In genomic region chr3:128736598-128736997, GRCh38 we compare ENCODE assay signal across 26 cellular contexts. TPM values are rescaled to one million over a fixed set of nuclear protein-coding genes. Genes with fewer than 3 reads are reported as not detected.
A peak's percentile ranks its signal among the peaks of the same experiment; 100 is the strongest.
DNase-seq lines count a peak whose midpoint lies in the region; ATAC-seq, FAIRE-seq and TF ChIP-seq lines count a peak whose summit lies in the region.
"Had no signal": no experiment of that assay in that cellular context is flagged by ENCODE, and none has a peak within 500 bp of the region (broad histone marks: within the 10 kb centered on the region; RNA-seq: fewer than 3 reads in every experiment).

No MANE protein-coding gene starts in this region.

- H3K4me2 ChIP-seq in keratinocyte (ENCODE audit: control insufficient read depth, extremely low read depth, insufficient read depth, low read depth, low read length): peak overlapping the region; percentile 11

- dilution Hi-C loops in keratinocyte (cut with MboI; ENCODE audit: extremely low pct_ligation_motif_present, low sequenced_read_pairs): no loop called here

- peaks cover 56% of the 10 kb centered on the region for H3K4me1 Mint-ChIP-seq in HFFc6 (ENCODE audit: low read depth)
- H3K4me1 Mint-ChIP-seq in CD4-positive, alpha-beta T cell (ENCODE audit: low read depth): peaks cover 66% of the 10 kb centered on the region

- peaks cover 93% of the 10 kb centered on the region for H3K79me2 ChIP-seq in keratinocyte (ENCODE audit: control insufficient read depth, insufficient read depth, low read length)

- H2AFZ ChIP-seq in keratinocyte (ENCODE audit: control insufficient read depth, low read length): no peak overlapping the region

- in situ Hi-C loops in GM13976 (cut with MboI; ENCODE audit: low sequenced_read_pairs, unreplicated experiment): no loop called here

- H3K27me3 Mint-ChIP-seq in HFFc6 (ENCODE audit: insufficient read depth): peaks cover 2% of the 10 kb centered on the region; the same call in 1 of the 2 replicates
- no peaks in the 10 kb centered on the region for H3K27me3 Mint-ChIP-seq in CD4-positive, alpha-beta T cell
- H3K27me3 Mint-ChIP-seq: activated CD4-positive, alpha-beta memory T cell treated with anti-CD3 and anti-CD28 coated beads for 36 hours; activated naive CD8-positive, alpha-beta T cell treated with anti-CD3 and anti-CD28 coated beads, Interleukin-2, amount 50 U/mL, for 24 hours; B cell; IgD-negative memory B cell; progenitor cell of endocrine pancreas had no signal

- no peak overlapping the region for H3K4me3 Mint-ChIP-seq in HFFc6
- H3K4me3 Mint-ChIP-seq in CD4-positive, alpha-beta T cell: no peak overlapping the region
- H3K4me3 Mint-ChIP-seq: activated CD4-positive, alpha-beta memory T cell treated with anti-CD3 and anti-CD28 coated beads for 36 hours; activated naive CD8-positive, alpha-beta T cell treated with anti-CD3 and anti-CD28 coated beads, Interleukin-2, amount 50 U/mL, for 24 hours; B cell; nephron; stimulated activated effector memory CD8-positive, alpha-beta T cell treated with anti-CD3 and anti-CD28 coated beads, Interleukin-12 subunit alpha, Interleukin-12 subunit beta, amount 100 ng/mL, for 72 hours had no signal

- no peaks in the 10 kb centered on the region for H3K9me3 ChIP-seq in keratinocyte (ENCODE audit: control insufficient read depth, low read depth, low read length)
- no peaks in the 10 kb centered on the region for H3K9me3 ChIP-seq in CD4-positive, alpha-beta T cell (ENCODE audit: control insufficient read depth, low read length)
- H3K9me3 ChIP-seq: body of pancreas, colonic mucosa, left lung, vagina had no signal

- peaks cover 36% of the 10 kb centered on the region for H4K20me1 ChIP-seq in keratinocyte (ENCODE audit: control insufficient read depth, extremely low read depth, insufficient read depth, low read length)

- peaks cover 26% of the 10 kb centered on the region for H3K4me1 ChIP-seq in keratinocyte (ENCODE audit: control insufficient read depth, extremely low read depth, insufficient read depth, low read length)
- H3K4me1 ChIP-seq: colonic mucosa had no signal

- intact Hi-C loops in CD4-positive, alpha-beta T cell (cut with DNase I, micrococcal nuclease): no loop called here

- DNase-seq in HFFc6 (peak; percentile 28), bronchial epithelial cell (ENCODE audit: low read depth) (peak; percentile 86), keratinocyte (ENCODE audit: low read depth, low spot score) (peak; percentile 64), GM13976 (ENCODE audit: low spot score) (no peak), NCI-H2107 (lab: John Stamatoyannopoulos, UW) (no peak), DMS79 treated with DMSO at 0.1 percent for 48 hours (lab: John Stamatoyannopoulos, UW) (no peak)
- no peak for DNase-seq in CD4-positive, alpha-beta T cell
- DNase-seq: activated CD4-positive, alpha-beta memory T cell treated with anti-CD3 and anti-CD28 coated beads for 36 hours; activated effector memory CD4-positive, alpha-beta T cell treated with Interleukin-2 at 50 U/mL for 16 hours; activated naive CD8-positive, alpha-beta T cell treated with anti-CD3 and anti-CD28 coated beads, Interleukin-2, amount 50 U/mL, for 24 hours; body of pancreas; colonic mucosa; COR-L47; DND-41; left lung; NCI-H1436 treated with DMSO at 0.1 percent for 48 hours; NCI-H2171; NCI-H526; SW 1271 had no signal

- CTCF ChIA-PET in CD4-positive, alpha-beta T cell (lab: Charles Lee): interaction anchor here (1.0 to 2.3 kb wide), 3 partner anchors 14 to 58 kb away, joined by 4 to 6 read pairs (median 5); no protein-coding TSS in a partner anchor

- no peak for TF ChIP-seq CTCF in HFFc6 (IDR thresholded peaks at IDR 0.05)
- TF ChIP-seq CTCF in bronchial epithelial cell (IDR thresholded peaks at IDR 0.05; ENCODE audit: insufficient read depth, low read length, severe bottlenecking): no peak
- TF ChIP-seq CTCF in keratinocyte (optimal IDR thresholded peaks at IDR 0.05 in 1 of 3, IDR thresholded peaks at IDR 0.05 in 1 of 3, conservative IDR thresholded peaks at IDR 0.05 in 1 of 3; ENCODE audit: extremely low read depth in 1 of 3, insufficient read depth in 2 of 3, low read length in 3 of 3): no peak
- TF ChIP-seq CTCF in GM13976 (IDR thresholded peaks at IDR 0.05; ENCODE audit: borderline replicate concordance, control extremely low read depth, extremely low read depth, insufficient read depth, missing control alignments): no peak
- no peak for TF ChIP-seq CTCF in CD4-positive, alpha-beta T cell (IDR thresholded peaks at IDR 0.05)

- H3K27ac Mint-ChIP-seq in HFFc6: peak overlapping the region; percentile 58
- H3K27ac Mint-ChIP-seq in CD4-positive, alpha-beta T cell: no peak overlapping the region
- H3K27ac Mint-ChIP-seq: activated CD4-positive, alpha-beta memory T cell treated with anti-CD3 and anti-CD28 coated beads for 36 hours; activated naive CD8-positive, alpha-beta T cell treated with anti-CD3 and anti-CD28 coated beads, Interleukin-2, amount 50 U/mL, for 24 hours; B cell; nephron had no signal

- H3K36me3 ChIP-seq in bronchial epithelial cell (ENCODE audit: control insufficient read depth, insufficient read depth, low read length): no peaks in the 10 kb centered on the region
- peaks cover 0 to 8% of the 10 kb centered on the region in 2 experiments for H3K36me3 ChIP-seq in keratinocyte (ENCODE audit: control insufficient read depth in 2 of 2, extremely low read depth in 1 of 2, insufficient read depth in 2 of 2, low read length in 2 of 2)
- H3K36me3 ChIP-seq: colonic mucosa, vagina had no signal

- peaks cover 2% of the 10 kb centered on the region; the same call in 1 of the 2 replicates for H3K9me3 Mint-ChIP-seq in HFFc6
- no peaks in the 10 kb centered on the region for H3K9me3 Mint-ChIP-seq in CD4-positive, alpha-beta T cell
- H3K9me3 Mint-ChIP-seq: activated CD4-positive, alpha-beta memory T cell treated with anti-CD3 and anti-CD28 coated beads for 36 hours; activated naive CD8-positive, alpha-beta T cell treated with anti-CD3 and anti-CD28 coated beads, Interleukin-2, amount 50 U/mL, for 24 hours; IgD-negative memory B cell; stimulated activated effector memory CD8-positive, alpha-beta T cell treated with anti-CD3 and anti-CD28 coated beads, Interleukin-12 subunit alpha, Interleukin-12 subunit beta, amount 100 ng/mL, for 72 hours had no signal

- H3K9ac ChIP-seq in keratinocyte (ENCODE audit: control insufficient read depth, extremely low read depth, insufficient read depth, low read length): no peak overlapping the region

- FAIRE-seq in bronchial epithelial cell (lab: Jason Lieb, UNC): no peak
- peak; percentile 48 for FAIRE-seq in keratinocyte (lab: Jason Lieb, UNC)
- FAIRE-seq: H1 had no signal

- H3K36me3 Mint-ChIP-seq in HFFc6 (ENCODE audit: low read depth): peaks cover 47% of the 10 kb centered on the region
- peaks cover 53% of the 10 kb centered on the region for H3K36me3 Mint-ChIP-seq in CD4-positive, alpha-beta T cell (ENCODE audit: low read depth)

- no peak for ATAC-seq in CD4-positive, alpha-beta T cell (ENCODE audit: poor library complexity)
- ATAC-seq: activated naive CD8-positive, alpha-beta T cell treated with anti-CD3 and anti-CD28 coated beads, Interleukin-2, amount 50 U/mL, for 24 hours; body of pancreas; left lung; stimulated activated effector memory CD8-positive, alpha-beta T cell treated with anti-CD3 and anti-CD28 coated beads, Interleukin-12 subunit alpha, Interleukin-12 subunit beta, amount 100 ng/mL, for 72 hours had no signal

- H3K9me1 ChIP-seq in keratinocyte (ENCODE audit: control insufficient read depth, extremely low read depth, insufficient read depth, low read length): no peaks in the 10 kb centered on the region

- POLR2A ChIA-PET in CD4-positive, alpha-beta T cell (lab: Charles Lee): no interaction called here

- no peaks in the 10 kb centered on the region for H3K27me3 ChIP-seq in bronchial epithelial cell (ENCODE audit: control insufficient read depth, insufficient read depth, low read length)
- H3K27me3 ChIP-seq in keratinocyte (ENCODE audit: control insufficient read depth, extremely low read depth, insufficient read depth, low read length): no peaks in the 10 kb centered on the region
- no peaks in the 10 kb centered on the region for H3K27me3 ChIP-seq in CD4-positive, alpha-beta T cell (ENCODE audit: control insufficient read depth, insufficient read depth, low read length)
- H3K27me3 ChIP-seq: body of pancreas, colonic mucosa, left lung, vagina had no signal

- H3K27ac ChIP-seq in keratinocyte (ENCODE audit: control insufficient read depth, insufficient read depth, low read length): peak overlapping the region; percentile 55
- no peak overlapping the region for H3K27ac ChIP-seq in CD4-positive, alpha-beta T cell (ENCODE audit: low read depth, low read length)
- H3K27ac ChIP-seq: body of pancreas, colonic mucosa, left lung, vagina had no signal

- H3K4me3 ChIP-seq in bronchial epithelial cell (ENCODE audit: low read depth, low read length) (no peak overlapping the region), keratinocyte (ENCODE audit: control insufficient read depth in 2 of 3, extremely low read depth in 1 of 3, insufficient read depth in 2 of 3, low read depth in 1 of 3, low read length in 3 of 3) (no peak overlapping the region)
- H3K4me3 ChIP-seq: body of pancreas, colonic mucosa, left lung, vagina had no signal

RNA-seq across cellular contexts. Expression of gene RAB7A, which starts 10.6 kb away (rescaled TPM):
- 100 to 1,000 TPM; 311 to 355 (median 323) TPM for total RNA-seq in HFFc6 (2021; fragmentation: NEBNext Ultra II Directional; extraction: Animal tissue kit (Norgen Biotek cat#: 25700))
- total RNA-seq in bronchial epithelial cell: 43.7 and 80.0 TPM in 2 replicates
- polyA plus RNA-seq in keratinocyte: 358 to 416 TPM (median 364 TPM) in 3 replicates
- polyA plus RNA-seq in keratinocyte (2011; ENCODE audit: low read depth): 1,127 TPM
- 365 and 582 TPM in 2 replicates for polyA plus RNA-seq in keratinocyte (2011; cell fraction: cytosol; rRNA removed)
- polyA plus RNA-seq in keratinocyte (2011; cell fraction: nucleus; rRNA removed): 384 and 396 TPM in 2 replicates
- 255 and 352 TPM in 2 replicates for polyA plus RNA-seq in keratinocyte (2012; ENCODE audit: low replicate concordance)
- polyA minus RNA-seq in keratinocyte: 220 to 415 TPM (median 235 TPM) in 3 replicates
- 156 TPM for polyA minus RNA-seq in keratinocyte (2011; cell fraction: cytosol; rRNA and poly(A)+ RNA removed)
- 87.3 and 180 TPM in 2 replicates for polyA minus RNA-seq in keratinocyte (2011; cell fraction: nucleus; rRNA and poly(A)+ RNA removed)
- 100 to 1,000 TPM; 113 to 121 TPM for total RNA-seq in CD4-positive, alpha-beta T cell

Comparison
In these comparisons a context has a peak if more than half of its experiments do, and no peak if none do; other contexts are left out.
1. DNase-seq: peak in HFFc6 (single experiment), bronchial epithelial cell (single experiment) and keratinocyte (single experiment); none in GM13976 (single experiment), NCI-H2107 (single experiment), CD4-positive, alpha-beta T cell (0 of 10) and DMS79 treated with DMSO at 0.1 percent for 48 hours (single experiment).